ENCODE assay signal across 17 cellular contexts in the genomic region with DNA sequence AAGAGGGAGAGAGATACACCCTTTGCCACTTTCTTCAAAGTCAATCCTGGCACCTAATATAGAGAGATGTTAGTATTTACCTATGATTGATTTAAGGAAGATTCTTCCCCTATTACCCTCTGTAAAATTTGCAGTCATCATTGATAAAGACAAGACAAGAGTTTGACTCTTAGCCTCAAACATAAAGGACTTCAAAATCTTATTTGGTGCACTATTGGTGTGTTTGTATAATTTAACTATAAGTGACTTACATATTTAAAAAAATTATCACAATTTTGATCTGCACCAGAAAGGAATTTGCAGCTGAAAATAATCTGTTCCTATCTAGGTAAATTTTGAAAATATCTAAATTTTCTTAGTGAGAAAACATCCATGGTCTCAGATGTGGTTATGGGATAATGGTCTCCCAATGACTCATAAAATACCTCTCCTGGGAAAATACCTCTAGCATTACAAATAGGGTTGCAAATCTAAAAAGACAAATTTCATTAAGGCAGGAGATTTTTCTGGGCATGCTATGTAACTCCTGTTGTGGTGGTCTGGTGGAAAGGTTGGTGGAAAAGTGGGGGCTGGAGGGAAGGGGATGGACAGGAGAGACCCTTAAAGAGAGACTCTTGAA.
A peak's percentile ranks its signal among the peaks of the same experiment; 100 is the strongest.
DNase-seq lines count a peak whose midpoint lies in the region; ATAC-seq, FAIRE-seq and TF ChIP-seq lines count a peak whose summit lies in the region.
"Had no signal": no experiment of that assay in that cellular context is flagged by ENCODE, and none has a peak within 500 bp of the region (broad histone marks: within the 10 kb centered on the region; RNA-seq: fewer than 3 reads in every experiment).

No MANE protein-coding gene starts in this region.

- TF ChIP-seq CTCF in A549 (IDR thresholded peaks at IDR 0.05) (no peak), astrocyte (IDR thresholded peaks at IDR 0.05; ENCODE audit: insufficient read depth, low read depth, low read length) (no peak), uterus (IDR thresholded peaks at IDR 0.05) (no peak)

- H2AFZ ChIP-seq in astrocyte (ENCODE audit: low read depth, low read length): no peak overlapping the region
- H2AFZ ChIP-seq: neural progenitor cell had no signal

- H3K4me3 ChIP-seq in A549 (no peak overlapping the region), astrocyte (ENCODE audit: insufficient read depth, low read depth, low read length) (peak overlapping the region; percentile 23), uterus (no peak overlapping the region)
- H3K4me3 ChIP-seq: neural progenitor cell, testis had no signal

- no peak for TF ChIP-seq EP300 in A549 (IDR thresholded peaks at IDR 0.05)

- H3K9me3 ChIP-seq in A549 (no peaks in the 10 kb centered on the region), astrocyte (ENCODE audit: insufficient read depth, low read depth, low read length) (no peaks in the 10 kb centered on the region), uterus (no peaks in the 10 kb centered on the region)
- H3K9me3 ChIP-seq: testis had no signal

- peaks cover 22% of the 10 kb centered on the region for H3K4me1 Mint-ChIP-seq in astrocyte (ENCODE audit: low read depth, unreplicated experiment)
- H3K4me1 Mint-ChIP-seq: neural progenitor cell had no signal

- intact Hi-C loops in uterus (cut with DNase I; ENCODE audit: low total_unique reads): no loop called here

- no peaks in the 10 kb centered on the region for H3K36me3 Mint-ChIP-seq in astrocyte (ENCODE audit: low read depth, unreplicated experiment)
- H3K36me3 Mint-ChIP-seq: neural progenitor cell had no signal

- H3K9me3 Mint-ChIP-seq in astrocyte (ENCODE audit: unreplicated experiment): no peaks in the 10 kb centered on the region

- FAIRE-seq in A549 (lab: Jason Lieb, UNC): peak; percentile 96
- peak; percentile 99 for FAIRE-seq in astrocyte (lab: Jason Lieb, UNC)
- FAIRE-seq: A204.1 had no signal

- peak overlapping the region; percentile 97 for H3K27ac Mint-ChIP-seq in astrocyte (ENCODE audit: unreplicated experiment)
- H3K27ac Mint-ChIP-seq: neural progenitor cell had no signal

- H4K20me1 ChIP-seq in astrocyte (ENCODE audit: insufficient read depth, low read length): no peaks in the 10 kb centered on the region

- POLR2A ChIA-PET in A549 (lab: Yijun Ruan, JAX): no interaction called here

- TF ChIP-seq RAD21 in A549 (conservative IDR thresholded peaks at IDR 0.05 in 1 of 2, IDR thresholded peaks at IDR 0.05 in 1 of 2): no peak

- peak overlapping the region; percentile 86 for H3K9ac ChIP-seq in astrocyte (ENCODE audit: low read length)
- H3K9ac ChIP-seq: neural progenitor cell had no signal

- H3K4me2 ChIP-seq in A549 (peak overlapping the region; percentile 54), astrocyte (ENCODE audit: low read length) (peak overlapping the region; percentile 80)
- H3K4me2 ChIP-seq: neural progenitor cell had no signal

- H3K27ac ChIP-seq in A549: peak overlapping the region; percentile 45 to 70; a peak in 5 of 6 replicates
- peak overlapping the region; percentile 99 for H3K27ac ChIP-seq in astrocyte (ENCODE audit: low read depth, low read length)
- no peak overlapping the region for H3K27ac ChIP-seq in uterus
- H3K27ac ChIP-seq: neural progenitor cell, testis had no signal

- H3K36me3 ChIP-seq in astrocyte (ENCODE audit: insufficient read depth, low read length) (no peaks in the 10 kb centered on the region), uterus (no peaks in the 10 kb centered on the region)
- H3K36me3 ChIP-seq: neural progenitor cell had no signal

- peak overlapping the region; percentile 3 for H3K4me3 Mint-ChIP-seq in astrocyte (ENCODE audit: unreplicated experiment)
- H3K4me3 Mint-ChIP-seq: neural progenitor cell had no signal

- no peaks in the 10 kb centered on the region for H3K79me2 ChIP-seq in astrocyte (ENCODE audit: insufficient read depth, low read length)

- TF ChIP-seq POLR2A in A549 (IDR thresholded peaks at IDR 0.05; ENCODE audit: low read length) (no peak), uterus (IDR thresholded peaks at IDR 0.05) (no peak)

- no peaks in the 10 kb centered on the region for H3K27me3 ChIP-seq in astrocyte (ENCODE audit: insufficient read depth, low read length)
- H3K27me3 ChIP-seq in uterus: no peaks in the 10 kb centered on the region
- H3K27me3 ChIP-seq: neural progenitor cell, testis had no signal

- H3K27me3 Mint-ChIP-seq in astrocyte (ENCODE audit: low read depth, unreplicated experiment): no peaks in the 10 kb centered on the region

- ATAC-seq in A549: peak in 1 of 2 experiments; percentile 62; a peak in 3 of 6 replicates
- ATAC-seq in GM18502 (IDR thresholded peaks at IDR 0.05; ENCODE audit: poor library complexity, unreplicated experiment): no peak

- H3K4me1 ChIP-seq in A549 (peaks cover 12% of the 10 kb centered on the region), astrocyte (ENCODE audit: insufficient read depth, low read length) (peaks cover 16% of the 10 kb centered on the region), uterus (no peaks in the 10 kb centered on the region)
- H3K4me1 ChIP-seq: neural progenitor cell, testis had no signal

- DNase-seq in A549 (ENCODE audit: low read depth in 1 of 2, low spot score in 1 of 2) (peak in 1 of 2 experiments; percentile 30), HS-5 (ENCODE audit: low read depth) (peak; percentile 42), astrocyte (ENCODE audit: low read depth) (peak; percentile 83), hepatic stellate cell (ENCODE audit: low spot score) (peak; percentile 42), NCI-H1417 (lab: John Stamatoyannopoulos, UW) (no peak), uterus (no peak)
- DNase-seq in stimulated activated naive CD4-positive, alpha-beta T cell treated with Interleukin-2 at 50 U/mL for 16 hours (lab: John Stamatoyannopoulos, UW): no peak
- DNase-seq: activated T-cell treated with anti-CD3 and anti-CD28 coated beads, Interleukin-2, amount 50 U/mL, for 1 hour; DMS153; head of caudate nucleus; MM.1S; NCI-H2171 treated with DMSO at 0.1 percent for 48 hours; NK-92 treated with Interleukin-12 subunit alpha and Interleukin-12 subunit beta, amount 100 ng/mL, for 24 hours; testis had no signal

- CTCF ChIA-PET in A549 (lab: Yijun Ruan, JAX): no interaction called here

TF ChIP-seq in A549, 52 proteins besides CTCF, POLR2A, EP300 and RAD21:
- TF ChIP-seq FOXS1 (CRISPR knock-in tag; IDR thresholded peaks at IDR 0.05): no peak
- no peak for TF ChIP-seq FOSL2 (IDR thresholded peaks at IDR 0.05)
- TF ChIP-seq FOSL2 (CRISPR knock-in tag; IDR thresholded peaks at IDR 0.05): peak; percentile 40
- TF ChIP-seq, protein P1, sequence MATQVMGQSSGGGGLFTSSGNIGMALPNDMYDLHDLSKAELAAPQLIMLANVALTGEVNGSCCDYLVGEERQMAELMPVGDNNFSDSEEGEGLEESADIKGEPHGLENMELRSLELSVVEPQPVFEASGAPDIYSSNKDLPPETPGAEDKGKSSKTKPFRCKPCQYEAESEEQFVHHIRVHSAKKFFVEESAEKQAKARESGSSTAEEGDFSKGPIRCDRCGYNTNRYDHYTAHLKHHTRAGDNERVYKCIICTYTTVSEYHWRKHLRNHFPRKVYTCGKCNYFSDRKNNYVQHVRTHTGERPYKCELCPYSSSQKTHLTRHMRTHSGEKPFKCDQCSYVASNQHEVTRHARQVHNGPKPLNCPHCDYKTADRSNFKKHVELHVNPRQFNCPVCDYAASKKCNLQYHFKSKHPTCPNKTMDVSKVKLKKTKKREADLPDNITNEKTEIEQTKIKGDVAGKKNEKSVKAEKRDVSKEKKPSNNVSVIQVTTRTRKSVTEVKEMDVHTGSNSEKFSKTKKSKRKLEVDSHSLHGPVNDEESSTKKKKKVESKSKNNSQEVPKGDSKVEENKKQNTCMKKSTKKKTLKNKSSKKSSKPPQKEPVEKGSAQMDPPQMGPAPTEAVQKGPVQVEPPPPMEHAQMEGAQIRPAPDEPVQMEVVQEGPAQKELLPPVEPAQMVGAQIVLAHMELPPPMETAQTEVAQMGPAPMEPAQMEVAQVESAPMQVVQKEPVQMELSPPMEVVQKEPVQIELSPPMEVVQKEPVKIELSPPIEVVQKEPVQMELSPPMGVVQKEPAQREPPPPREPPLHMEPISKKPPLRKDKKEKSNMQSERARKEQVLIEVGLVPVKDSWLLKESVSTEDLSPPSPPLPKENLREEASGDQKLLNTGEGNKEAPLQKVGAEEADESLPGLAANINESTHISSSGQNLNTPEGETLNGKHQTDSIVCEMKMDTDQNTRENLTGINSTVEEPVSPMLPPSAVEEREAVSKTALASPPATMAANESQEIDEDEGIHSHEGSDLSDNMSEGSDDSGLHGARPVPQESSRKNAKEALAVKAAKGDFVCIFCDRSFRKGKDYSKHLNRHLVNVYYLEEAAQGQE (IDR thresholded peaks at IDR 0.05): no peak
- no peak for TF ChIP-seq CHD2 (IDR thresholded peaks at IDR 0.05; ENCODE audit: low read length, partially characterized antibody)
- no peak for TF ChIP-seq HOXB13 (CRISPR knock-in tag; IDR thresholded peaks at IDR 0.05; ENCODE audit: low read depth)
- no peak for TF ChIP-seq NFE2L2 (conservative IDR thresholded peaks at IDR 0.05; ENCODE audit: low read length)
- TF ChIP-seq RFX5 (IDR thresholded peaks at IDR 0.05): no peak
- no peak for TF ChIP-seq HDAC2 (IDR thresholded peaks at IDR 0.05)
- no peak for TF ChIP-seq HOXA7 (CRISPR knock-in tag; IDR thresholded peaks at IDR 0.05)
- peak; percentile 38; the same call in 1 of the 2 replicates for TF ChIP-seq GATA3 (IDR thresholded peaks at IDR 0.05; ENCODE audit: borderline replicate concordance)
- TF ChIP-seq POLR2AphosphoS2 (conservative IDR thresholded peaks at IDR 0.05; ENCODE audit: low read length): no peak
- TF ChIP-seq MAFK (IDR thresholded peaks at IDR 0.05; ENCODE audit: partially characterized antibody): no peak
- no peak for TF ChIP-seq ESRRA (IDR thresholded peaks at IDR 0.05; ENCODE audit: borderline replicate concordance, low read length)
- TF ChIP-seq JUNB (IDR thresholded peaks at IDR 0.05): no peak
- TF ChIP-seq, protein P2, sequence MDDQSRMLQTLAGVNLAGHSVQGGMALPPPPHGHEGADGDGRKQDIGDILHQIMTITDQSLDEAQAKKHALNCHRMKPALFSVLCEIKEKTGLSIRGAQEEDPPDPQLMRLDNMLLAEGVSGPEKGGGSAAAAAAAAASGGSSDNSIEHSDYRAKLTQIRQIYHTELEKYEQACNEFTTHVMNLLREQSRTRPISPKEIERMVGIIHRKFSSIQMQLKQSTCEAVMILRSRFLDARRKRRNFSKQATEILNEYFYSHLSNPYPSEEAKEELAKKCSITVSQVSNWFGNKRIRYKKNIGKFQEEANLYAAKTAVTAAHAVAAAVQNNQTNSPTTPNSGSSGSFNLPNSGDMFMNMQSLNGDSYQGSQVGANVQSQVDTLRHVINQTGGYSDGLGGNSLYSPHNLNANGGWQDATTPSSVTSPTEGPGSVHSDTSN (IDR thresholded peaks at IDR 0.05): no peak

Comparison
In these comparisons a context has a peak if more than half of its experiments do, and no peak if none do; other contexts are left out.
1. DNase-seq: peak in HS-5 (single experiment), astrocyte (single experiment) and hepatic stellate cell (single experiment); none in stimulated activated naive CD4-positive, alpha-beta T cell treated with Interleukin-2 at 50 U/mL for 16 hours (single experiment), NCI-H1417 (0 of 3) and uterus (0 of 2).
2. H3K27ac ChIP-seq: peak in A549 (2 of 2) and astrocyte (single experiment); none in uterus (0 of 2).